In the genomic region with DNA sequence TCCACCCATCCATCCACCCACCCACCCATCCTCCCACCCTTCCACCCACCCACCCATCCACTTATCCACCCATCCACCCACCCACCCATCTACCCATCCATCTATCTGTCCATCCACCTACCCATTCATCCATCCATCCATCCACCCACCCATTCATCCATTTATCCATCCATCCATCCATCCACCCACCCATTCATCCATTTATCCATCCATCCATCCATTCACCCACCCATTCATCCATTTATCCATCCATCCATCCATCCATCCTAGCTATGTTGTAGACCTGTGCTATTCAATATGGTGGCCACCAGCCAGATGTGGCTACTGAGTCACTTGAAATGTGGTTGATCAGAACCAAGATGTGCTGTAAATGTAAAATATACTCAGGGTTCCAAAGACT, we compare ENCODE assay signal across 36 cellular contexts. TPM values are rescaled to one million over a fixed set of nuclear protein-coding genes. Genes with fewer than 3 reads are reported as not detected.
"Had no signal": no experiment of that assay in that cellular context is flagged by ENCODE, and none has a peak within 500 bp of the region (broad histone marks: within the 10 kb centered on the region; RNA-seq: fewer than 3 reads in every experiment).

No MANE protein-coding gene starts in this region.

- H3K9me3 ChIP-seq: colonic mucosa, esophagus muscularis mucosa, gastroesophageal sphincter, heart left ventricle, left lung, mucosa of descending colon, neutrophil, thoracic aorta, tibial nerve, upper lobe of left lung had no signal

- H3K27me3 Mint-ChIP-seq: progenitor cell of endocrine pancreas had no signal

- DNase-seq: colonic mucosa; effector CD8-positive, alpha-beta T cell; endodermal cell; foreskin keratinocyte; heart left ventricle; left cardiac atrium; left lung; mesenchymal stem cell; mucosa of descending colon; naive B cell; stimulated activated CD4-positive, alpha-beta T cell treated with anti-CD3 and anti-CD28 coated beads, Interleukin-12 subunit alpha, Interleukin-12 subunit beta, amount 100 ng/mL, for 4 hours; stimulated activated CD4-positive, alpha-beta T cell treated with anti-CD3 and anti-CD28 coated beads, Interleukin-1b, Interleukin-23, amount 100 ng/mL, for 48 hours; stimulated activated CD4-positive, alpha-beta T cell treated with anti-CD3 and anti-CD28 coated beads, Interleukin-4, amount 100 ng/mL, for 1 hour; stimulated activated CD8-positive, alpha-beta memory T cell treated with anti-CD3 and anti-CD28 coated beads, Interleukin-4, amount 100 ng/mL, for 48 hours; stimulated activated naive CD4-positive, alpha-beta T cell treated with Interleukin-2 at 50 U/mL for 16 hours; upper lobe of left lung had no signal

- H3K27me3 ChIP-seq: foreskin keratinocyte, hepatocyte had no signal

- H3K4me1 ChIP-seq: colonic mucosa, foreskin keratinocyte had no signal

- H3K9me3 Mint-ChIP-seq: mesothelial cell of epicardium; natural killer cell treated with Interleukin-12 subunit alpha and Interleukin-12 subunit beta and Interleukin-15 and Interleukin-18, amount 100 ng/mL, for 72 hours; neural crest cell had no signal

- ATAC-seq: foreskin keratinocyte; gastroesophageal sphincter; heart left ventricle; left cardiac atrium; left lung; mucosa of descending colon; natural killer cell treated with Interleukin-12 subunit alpha and Interleukin-12 subunit beta and Interleukin-15 and Interleukin-18, amount 100 ng/mL, for 72 hours; sciatic nerve had no signal

- H3K4me3 ChIP-seq: colonic mucosa, esophagus muscularis mucosa, gastroesophageal sphincter, heart left ventricle, hepatocyte, left lung, mucosa of descending colon, smooth muscle cell, thoracic aorta, tibial nerve, upper lobe of left lung had no signal

- H3K36me3 ChIP-seq: colonic mucosa, esophagus muscularis mucosa, gastroesophageal sphincter, heart left ventricle, left lung, neutrophil, thoracic aorta, tibial nerve, upper lobe of left lung had no signal

- H3K27ac ChIP-seq: colonic mucosa, esophagus muscularis mucosa, foreskin keratinocyte, gastroesophageal sphincter, heart left ventricle, hepatocyte, left lung, neutrophil, parathyroid adenoma, thoracic aorta, tibial nerve, upper lobe of left lung had no signal

- H3K4me3 Mint-ChIP-seq: dendritic cell treated with granulocyte-macrophage colony-stimulating factor and Interleukin-4, amounts not matched to agents 40 ng/mL and 50 ng/mL, for 4 days; endodermal cell; mesothelial cell of epicardium; natural killer cell treated with Interleukin-12 subunit alpha and Interleukin-12 subunit beta and Interleukin-15 and Interleukin-18, amount 100 ng/mL, for 72 hours; neural crest cell had no signal

- H3K27ac Mint-ChIP-seq: dendritic cell treated with granulocyte-macrophage colony-stimulating factor and Interleukin-4, amounts not matched to agents 40 ng/mL and 50 ng/mL, for 4 days; endodermal cell; mesothelial cell of epicardium; naive B cell; natural killer cell treated with Interleukin-12 subunit alpha and Interleukin-12 subunit beta and Interleukin-15 and Interleukin-18, amount 100 ng/mL, for 72 hours; progenitor cell of endocrine pancreas had no signal

- H3K36me3 Mint-ChIP-seq: naive B cell; natural killer cell treated with Interleukin-12 subunit alpha and Interleukin-12 subunit beta and Interleukin-15 and Interleukin-18, amount 100 ng/mL, for 72 hours had no signal

RNA-seq across cellular contexts. Expression of gene CAMSAP3, which starts 5.1 kb away (rescaled TPM):
- total RNA-seq: fibroblast of lung, sciatic nerve, tibial nerve had no signal

RNA-seq across cellular contexts. Expression of gene PCP2, which starts 32.8 kb away (rescaled TPM):
- total RNA-seq: endothelial cell of umbilical vein, epithelial cell of proximal tubule, esophagus muscularis mucosa, fibroblast of lung, gastroesophageal sphincter, hepatocyte, kidney epithelial cell, left cardiac atrium, lung microvascular endothelial cell, neural crest cell, omental fat pad, sciatic nerve, smooth muscle cell, thoracic aorta, tibial nerve had no signal
